In the genomic region with DNA sequence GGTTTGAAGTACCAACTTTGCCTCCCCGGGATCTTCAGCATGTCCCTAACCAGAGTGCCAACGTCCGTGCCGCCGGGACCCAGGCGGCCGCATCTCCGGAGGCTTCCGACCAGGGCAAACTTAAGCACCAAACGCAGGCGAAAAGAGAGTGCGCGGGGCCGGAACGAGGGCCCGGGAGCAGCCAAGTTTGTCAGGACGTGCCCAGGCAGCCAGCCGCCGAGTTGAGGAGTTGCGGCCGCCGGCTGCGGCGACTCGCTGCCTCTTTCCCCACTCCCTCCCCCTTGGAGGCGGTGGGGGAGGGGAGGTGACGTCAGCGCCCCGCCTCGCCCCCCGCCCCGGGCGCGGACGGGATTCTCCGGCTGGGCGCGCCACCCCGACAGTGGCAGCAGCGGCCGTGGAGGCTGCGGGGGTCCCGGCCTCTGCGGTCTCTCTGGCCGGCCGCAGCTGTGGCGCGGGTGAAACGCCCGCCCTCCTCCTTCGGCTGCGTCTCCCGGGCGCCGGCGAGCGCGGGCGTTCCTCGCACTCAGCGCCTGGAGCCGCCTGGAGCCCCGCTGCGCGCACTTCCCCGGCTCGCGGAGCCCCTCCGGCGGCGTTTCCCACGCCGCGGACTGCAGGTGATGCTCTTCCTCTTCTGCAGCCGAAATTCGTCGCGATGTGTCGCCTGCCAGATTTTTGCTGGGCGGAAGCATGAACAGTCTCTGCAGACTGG, we compare ENCODE assay signal across 8 cellular contexts. TPM values are rescaled to one million over a fixed set of nuclear protein-coding genes. Genes with fewer than 3 reads are reported as not detected.
DNase-seq lines count a peak whose midpoint lies in the region; ATAC-seq and TF ChIP-seq lines count a peak whose summit lies in the region.

No MANE protein-coding gene starts in this region.

- peak overlapping the region; percentile 29 to 92 (median 75); a peak in 21 of 22 replicates for H3K27ac ChIP-seq in BLaER1 treated with 17β-estradiol and CSF1 and Interleukin-3, amounts not matched to agents 10 nM and 100 nM
- peak overlapping the region; percentile 65; the same call in 1 of the 2 replicates for H3K27ac ChIP-seq in HUES6 (ENCODE audit: low read depth, low read length)
- no peak overlapping the region for H3K27ac ChIP-seq in CD8-positive, alpha-beta T cell (ENCODE audit: low read depth, low read length)

- POLR2A ChIA-PET in CD8-positive, alpha-beta T cell (lab: Charles Lee) = no interaction called here

- peaks cover 0 to 3% (median 0%) of the 10 kb centered on the region in 11 experiments; a peak in 1 of 22 replicates for H3K36me3 ChIP-seq in BLaER1 treated with 17β-estradiol and CSF1 and Interleukin-3, amounts not matched to agents 10 nM and 100 nM
- H3K36me3 ChIP-seq in HUES6 (ENCODE audit: control insufficient read depth, insufficient read depth, low read length) = no peaks in the 10 kb centered on the region
- no peaks in the 10 kb centered on the region for H3K36me3 ChIP-seq in CD8-positive, alpha-beta T cell (ENCODE audit: insufficient read depth, low read length)

- H3K4me3 Mint-ChIP-seq in neural crest cell = peak overlapping the region; percentile 100
- no peak overlapping the region for H3K4me3 Mint-ChIP-seq in CD8-positive, alpha-beta T cell

- peak overlapping the region; percentile 76 to 97 (median 92) for H3K4me3 ChIP-seq in BLaER1 treated with 17β-estradiol and CSF1 and Interleukin-3, amounts not matched to agents 10 nM and 100 nM
- H3K4me3 ChIP-seq in HUES6 (ENCODE audit: low read depth, low read length) (peak overlapping the region; percentile 93), WI38 (ENCODE audit: low read depth, low read length) (peak overlapping the region; percentile 100), foreskin fibroblast (ENCODE audit: low read depth in 1 of 2, low read length in 2 of 2) (peak overlapping the region; percentile 92 to 97)
- no peak overlapping the region for H3K4me3 ChIP-seq in CD8-positive, alpha-beta T cell (ENCODE audit: low read depth, low read length)

- peaks cover 0 to 26% (median 0%) of the 10 kb centered on the region in 11 experiments; a peak in 5 of 22 replicates for H4K20me1 ChIP-seq in BLaER1 treated with 17β-estradiol and CSF1 and Interleukin-3, amounts not matched to agents 10 nM and 100 nM

- H3K27ac Mint-ChIP-seq in neural crest cell (ENCODE audit: unreplicated experiment) = peak overlapping the region; percentile 92
- H3K27ac Mint-ChIP-seq in CD8-positive, alpha-beta T cell = no peak overlapping the region

- H3K9me3 ChIP-seq in BLaER1 treated with 17β-estradiol and CSF1 and Interleukin-3, amounts not matched to agents 10 nM and 100 nM (replicated peaks in 1 of 11) = peaks cover 0 to 5% (median under 1%) of the 10 kb centered on the region in 11 experiments; a peak in 6 of 22 replicates
- H3K9me3 ChIP-seq in HUES6 (ENCODE audit: control insufficient read depth, insufficient read depth, low read depth, low read length) = no peaks in the 10 kb centered on the region
- no peaks in the 10 kb centered on the region for H3K9me3 ChIP-seq in CD8-positive, alpha-beta T cell (ENCODE audit: low read length)

- H3K4me2 ChIP-seq in BLaER1 treated with 17β-estradiol and CSF1 and Interleukin-3, amounts not matched to agents 10 nM and 100 nM = peak overlapping the region; percentile 85 to 99 (median 94)

- peaks cover 0 to 10% (median 0%) of the 10 kb centered on the region in 11 experiments; a peak in 5 of 22 replicates for H3K27me3 ChIP-seq in BLaER1 treated with 17β-estradiol and CSF1 and Interleukin-3, amounts not matched to agents 10 nM and 100 nM
- peaks cover 9% of the 10 kb centered on the region; the same call in 1 of the 2 replicates for H3K27me3 ChIP-seq in HUES6 (ENCODE audit: control insufficient read depth, insufficient read depth, low read length)
- H3K27me3 ChIP-seq in CD8-positive, alpha-beta T cell (ENCODE audit: insufficient read depth, low read length) = peaks cover 9% of the 10 kb centered on the region

- peaks cover 29% of the 10 kb centered on the region for H3K27me3 Mint-ChIP-seq in neural crest cell (ENCODE audit: low read depth)
- H3K27me3 Mint-ChIP-seq in CD8-positive, alpha-beta T cell (ENCODE audit: low read depth) = peaks cover 50% of the 10 kb centered on the region

- H3K9me3 Mint-ChIP-seq in neural crest cell = no peaks in the 10 kb centered on the region
- no peaks in the 10 kb centered on the region for H3K9me3 Mint-ChIP-seq in CD8-positive, alpha-beta T cell

- CTCF ChIA-PET in CD8-positive, alpha-beta T cell (lab: Charles Lee) = no interaction called here

- no peak for TF ChIP-seq CTCF in WI38 (IDR thresholded peaks at IDR 0.05; ENCODE audit: low read depth, low read length)
- no peak for TF ChIP-seq CTCF in foreskin fibroblast (IDR thresholded peaks at IDR 0.05; ENCODE audit: low read depth, low read length)
- TF ChIP-seq CTCF in neural crest cell (conservative IDR thresholded peaks at IDR 0.05) = no peak
- TF ChIP-seq CTCF in CD8-positive, alpha-beta T cell (IDR thresholded peaks at IDR 0.05) = no peak

- peaks cover 12 to 43% (median 34%) of the 10 kb centered on the region in 10 experiments for H3K4me1 ChIP-seq in BLaER1 treated with 17β-estradiol and CSF1 and Interleukin-3, amounts not matched to agents 10 nM and 100 nM
- H3K4me1 ChIP-seq in HUES6 (ENCODE audit: control insufficient read depth, insufficient read depth, low read length) = peaks cover 23% of the 10 kb centered on the region
- no peaks in the 10 kb centered on the region for H3K4me1 ChIP-seq in CD8-positive, alpha-beta T cell (ENCODE audit: insufficient read depth, low read length)

- H3K36me3 Mint-ChIP-seq in neural crest cell (ENCODE audit: low read depth) = peaks cover 4% of the 10 kb centered on the region
- H3K36me3 Mint-ChIP-seq in CD8-positive, alpha-beta T cell = no peaks in the 10 kb centered on the region

- peak overlapping the region; percentile 75 to 94 (median 91) for H3K9ac ChIP-seq in BLaER1 treated with 17β-estradiol and CSF1 and Interleukin-3, amounts not matched to agents 10 nM and 100 nM
- peak overlapping the region; percentile 92 for H3K9ac ChIP-seq in HUES6 (ENCODE audit: low read length)

- DNase-seq in foreskin fibroblast (peak; percentile 73 to 84), neural crest cell (ENCODE audit: low read depth, low spot score) (peak; percentile 71)
- no peak for DNase-seq in CD8-positive, alpha-beta T cell

- H3K4me1 Mint-ChIP-seq in neural crest cell = peaks cover 39% of the 10 kb centered on the region
- H3K4me1 Mint-ChIP-seq in CD8-positive, alpha-beta T cell (ENCODE audit: low read depth) = peaks cover 15% of the 10 kb centered on the region

- ATAC-seq in CD8-positive, alpha-beta T cell = no peak
- ATAC-seq in GM18519 (IDR thresholded peaks at IDR 0.05; ENCODE audit: low FRiP score, unreplicated experiment) (no peak), GM21529 (IDR thresholded peaks at IDR 0.05; ENCODE audit: unreplicated experiment) (no peak)

- intact Hi-C loops in CD8-positive, alpha-beta T cell (cut with DNase I, micrococcal nuclease) = no loop called here

RNA-seq across cellular contexts. Expression of a gene that starts 2.9 kb away (rescaled TPM):
- 127 and 130 TPM in 2 replicates for total RNA-seq in neural crest cell
- not detected for total RNA-seq in CD8-positive, alpha-beta T cell

Comparison
In these comparisons a context has a peak if more than half of its experiments do, and no peak if none do; other contexts are left out.
1. DNase-seq: peak in foreskin fibroblast (2 of 2) and neural crest cell (single experiment); none in CD8-positive, alpha-beta T cell (0 of 7).
2. RNA of a gene that starts 2.9 kb away (total RNA-seq): 127 to 130 TPM in neural crest cell; not detected in CD8-positive, alpha-beta T cell; every median in the first group is over 100 times any median in the second.